2 cellular contexts compared by ENCODE assay signal in the genomic region with DNA sequence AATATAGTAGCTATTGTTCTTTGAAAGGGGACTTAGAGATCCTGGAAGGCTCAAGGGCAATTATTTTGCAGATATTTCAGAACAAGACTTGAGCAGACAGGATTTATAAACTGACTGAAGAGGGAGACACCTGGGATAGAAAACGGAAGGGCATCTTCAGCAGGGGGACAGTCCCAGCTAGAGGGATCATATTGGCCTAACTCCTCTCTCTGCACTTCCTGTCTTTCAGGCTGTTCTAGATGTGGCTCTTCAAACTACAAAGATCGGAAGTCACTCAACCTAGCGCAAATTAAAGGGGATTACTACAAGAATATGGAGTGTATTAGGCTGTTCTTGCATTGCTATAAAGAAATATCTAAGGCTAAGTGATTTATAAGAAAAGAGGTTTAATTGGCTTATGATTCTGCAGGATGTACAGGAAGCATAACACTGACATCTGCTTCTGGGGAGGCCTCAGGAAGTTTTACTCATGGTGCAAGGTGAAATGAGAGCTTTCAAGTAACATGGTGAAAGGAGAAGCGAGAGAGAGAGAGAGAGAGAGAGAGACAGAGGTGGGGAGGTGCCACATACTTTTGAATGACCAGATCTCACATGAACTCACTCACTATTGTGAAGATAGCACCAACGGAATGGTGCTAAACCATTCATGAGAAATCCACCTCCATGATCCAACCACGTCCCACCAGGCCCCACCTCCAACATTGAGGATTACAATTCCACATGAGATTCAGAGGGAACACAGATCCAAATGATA.
TF ChIP-seq lines count a peak whose summit lies in the region.

No MANE protein-coding gene starts in this region.

TF ChIP-seq in SK-N-SH, 30 proteins besides CTCF, POLR2A, EP300 and RAD21 (continued from another document):
- TF ChIP-seq RXRA (IDR thresholded peaks at IDR 0.05; ENCODE audit: borderline replicate concordance, low read depth) (no peak), RCOR1 (IDR thresholded peaks at IDR 0.05; ENCODE audit: low read length) (no peak), EZH2phosphoT487 (IDR thresholded peaks at IDR 0.05; ENCODE audit: borderline replicate concordance, low read depth) (no peak)
- TF ChIP-seq, protein P1, sequence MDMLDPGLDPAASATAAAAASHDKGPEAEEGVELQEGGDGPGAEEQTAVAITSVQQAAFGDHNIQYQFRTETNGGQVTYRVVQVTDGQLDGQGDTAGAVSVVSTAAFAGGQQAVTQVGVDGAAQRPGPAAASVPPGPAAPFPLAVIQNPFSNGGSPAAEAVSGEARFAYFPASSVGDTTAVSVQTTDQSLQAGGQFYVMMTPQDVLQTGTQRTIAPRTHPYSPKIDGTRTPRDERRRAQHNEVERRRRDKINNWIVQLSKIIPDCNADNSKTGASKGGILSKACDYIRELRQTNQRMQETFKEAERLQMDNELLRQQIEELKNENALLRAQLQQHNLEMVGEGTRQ (IDR thresholded peaks at IDR 0.05; ENCODE audit: borderline replicate concordance, low read depth, low read length) = no peak

TF ChIP-seq in SK-N-SH treated with all-trans-retinoic acid at 6 μM for 48 hours, 23 proteins besides CTCF, POLR2A, EP300 and RAD21 (continued from another document):
- TF ChIP-seq, protein P2, sequence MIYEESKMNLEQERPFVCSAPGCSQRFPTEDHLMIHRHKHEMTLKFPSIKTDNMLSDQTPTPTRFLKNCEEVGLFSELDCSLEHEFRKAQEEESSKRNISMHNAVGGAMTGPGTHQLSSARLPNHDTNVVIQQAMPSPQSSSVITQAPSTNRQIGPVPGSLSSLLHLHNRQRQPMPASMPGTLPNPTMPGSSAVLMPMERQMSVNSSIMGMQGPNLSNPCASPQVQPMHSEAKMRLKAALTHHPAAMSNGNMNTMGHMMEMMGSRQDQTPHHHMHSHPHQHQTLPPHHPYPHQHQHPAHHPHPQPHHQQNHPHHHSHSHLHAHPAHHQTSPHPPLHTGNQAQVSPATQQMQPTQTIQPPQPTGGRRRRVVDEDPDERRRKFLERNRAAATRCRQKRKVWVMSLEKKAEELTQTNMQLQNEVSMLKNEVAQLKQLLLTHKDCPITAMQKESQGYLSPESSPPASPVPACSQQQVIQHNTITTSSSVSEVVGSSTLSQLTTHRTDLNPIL (CRISPR knock-in tag; IDR thresholded peaks at IDR 0.05; ENCODE audit: low read depth) = no peak
- TF ChIP-seq CSDC2 (CRISPR knock-in tag; IDR thresholded peaks at IDR 0.05) (no peak), ZNF565 (CRISPR knock-in tag; conservative IDR thresholded peaks at IDR 0.05; ENCODE audit: low read depth) (no peak)
TF ChIP-seq in SK-N-SH treated with all-trans-retinoic acid at 6 μM for 48 hours: peak in this region for 0.
